In genomic region chr20:3672864-3673550, GRCh38 we compare ENCODE assay signal across 23 cellular contexts. TPM values are rescaled to one million over a fixed set of nuclear protein-coding genes. Genes with fewer than 3 reads are reported as not detected.
A peak's percentile ranks its signal among the peaks of the same experiment; 100 is the strongest.
DNase-seq lines count a peak whose midpoint lies in the region; ATAC-seq and TF ChIP-seq lines count a peak whose summit lies in the region.
"Had no signal": no experiment of that assay in that cellular context is flagged by ENCODE, and none has a peak within 500 bp of the region (broad histone marks: within the 10 kb centered on the region; RNA-seq: fewer than 3 reads in every experiment).

No MANE protein-coding gene starts in this region.

- H3K9me3 Mint-ChIP-seq in effector memory CD8-positive, alpha-beta T cell: no peaks in the 10 kb centered on the region
- H3K9me3 Mint-ChIP-seq: activated naive CD4-positive, alpha-beta T cell treated with anti-CD3 and anti-CD28 coated beads, Interleukin-2, amount 50 U/mL, for 72 hours; stimulated activated memory B cell treated with anti-CD40 and anti-IgM and Interleukin-4, amounts not matched to agents 10 μg/mL and 1 μg/mL and 100 μg/mL, for 72 hours; T-helper 2 cell treated with Interferon-gamma antibody and Interleukin-4, amounts not matched to agents 5 μg/mL and 100 μg/mL, for 36 hours had no signal

- in situ Hi-C loops in GM13976 (cut with MboI; ENCODE audit: low sequenced_read_pairs, unreplicated experiment): no loop called here

- intact Hi-C loops in testis (cut with DNase I; ENCODE audit: low total_unique reads): no loop called here

- WGBS in smooth muscle cell (ENCODE audit: low lambda C conversion rate): 50% methylated on average over 37 of the region's 56 CpGs
- 42% methylated on average over 31 to 56 of the region's 56 CpGs for WGBS in testis, 2 donors

- no peak overlapping the region for H3K9ac ChIP-seq in smooth muscle cell (ENCODE audit: low read depth)

- H4K20me1 ChIP-seq in smooth muscle cell (ENCODE audit: low read depth): no peaks in the 10 kb centered on the region

- no peak overlapping the region for H2AFZ ChIP-seq in smooth muscle cell (ENCODE audit: low read depth)

- H3K4me3 Mint-ChIP-seq in effector memory CD8-positive, alpha-beta T cell: peak overlapping the region in 1 of 2 donors; percentile 33
- H3K4me3 Mint-ChIP-seq: stimulated activated memory B cell treated with anti-CD40 and anti-IgM and Interleukin-4, amounts not matched to agents 10 μg/mL and 1 μg/mL and 100 μg/mL, for 72 hours; T-helper 2 cell treated with Interferon-gamma antibody and Interleukin-4, amounts not matched to agents 5 μg/mL and 100 μg/mL, for 36 hours had no signal

- H3K4me1 Mint-ChIP-seq in effector memory CD8-positive, alpha-beta T cell (ENCODE audit: low read depth in 2 of 2): peaks cover 20 to 27% of the 10 kb centered on the region in 2 donors

- TF ChIP-seq POLR2A in testis (IDR thresholded peaks at IDR 0.05): no peak

- DNase-seq in activated naive CD4-positive, alpha-beta T cell treated with Interleukin-2 at 50 U/mL for 16 hours: peak; percentile 4
- no peak for DNase-seq in activated naive CD4-positive, alpha-beta T cell treated with anti-CD3 and anti-CD28 coated beads, Interleukin-2, amount 50 U/mL, for 16 hours
- no peak for DNase-seq in Jurkat, Clone E6-1 (ENCODE audit: low read depth, low spot score)
- no peak for DNase-seq in effector memory CD8-positive, alpha-beta T cell
- DNase-seq in smooth muscle cell (lab: John Stamatoyannopoulos, UW; ENCODE audit: unreplicated experiment) (no peak), GM13976 (ENCODE audit: low spot score) (no peak), testis (no peak), NCI-H1417 (lab: John Stamatoyannopoulos, UW) (no peak)
- DNase-seq: activated CD4-positive, CD25-positive, alpha-beta regulatory T cell treated with anti-CD3 and anti-CD28 coated beads, Interleukin-2, amount 50 U/mL, for 72 hours; activated CD8-positive, alpha-beta memory T cell treated with anti-CD3 and anti-CD28 coated beads, Interleukin-2, amount 50 U/mL, for 48 hours; COR-L47; NCI-H187 treated with DMSO at 0.1 percent for 48 hours; NCI-H510A; SJCRH30 had no signal

- H3K4me1 ChIP-seq in smooth muscle cell (ENCODE audit: low read depth): no peaks in the 10 kb centered on the region
- H3K4me1 ChIP-seq in testis: peaks cover 5% of the 10 kb centered on the region
- H3K4me1 ChIP-seq: SJCRH30 had no signal

- H3K27ac Mint-ChIP-seq in effector memory CD8-positive, alpha-beta T cell: no peak overlapping the region
- H3K27ac Mint-ChIP-seq: activated naive CD4-positive, alpha-beta T cell treated with anti-CD3 and anti-CD28 coated beads, Interleukin-2, amount 50 U/mL, for 72 hours; stimulated activated memory B cell treated with anti-CD40 and anti-IgM and Interleukin-4, amounts not matched to agents 10 μg/mL and 1 μg/mL and 100 μg/mL, for 72 hours; T-helper 2 cell treated with Interferon-gamma antibody and Interleukin-4, amounts not matched to agents 5 μg/mL and 100 μg/mL, for 36 hours had no signal

- H3K27me3 Mint-ChIP-seq in effector memory CD8-positive, alpha-beta T cell: peaks cover 50 to 93% of the 10 kb centered on the region in 2 donors

- peak overlapping the region; percentile 40 for H3K4me2 ChIP-seq in smooth muscle cell

- no peak overlapping the region for H3K27ac ChIP-seq in smooth muscle cell (ENCODE audit: low read depth)
- no peak overlapping the region for H3K27ac ChIP-seq in testis
- H3K27ac ChIP-seq: SJCRH30, skin epidermis had no signal

- H3K79me2 ChIP-seq in smooth muscle cell (ENCODE audit: low read depth): no peaks in the 10 kb centered on the region

- TF ChIP-seq CTCF in smooth muscle cell (IDR thresholded peaks at IDR 0.05; ENCODE audit: borderline replicate concordance, insufficient read depth, poor library complexity, severe bottlenecking) (no peak), GM13976 (IDR thresholded peaks at IDR 0.05; ENCODE audit: borderline replicate concordance, control extremely low read depth, extremely low read depth, insufficient read depth, missing control alignments) (no peak), testis (IDR thresholded peaks at IDR 0.05) (no peak)

- no peaks in the 10 kb centered on the region for H3K36me3 ChIP-seq in smooth muscle cell (ENCODE audit: low read depth)
- H3K36me3 ChIP-seq in testis (ENCODE audit: low read depth, missing control alignments): no peaks in the 10 kb centered on the region
- H3K36me3 ChIP-seq: SJCRH30 had no signal

- peak overlapping the region; percentile 45 for H3K4me3 ChIP-seq in Jurkat, Clone E6-1 (ENCODE audit: low read length)
- H3K4me3 ChIP-seq in smooth muscle cell (no peak overlapping the region), testis (no peak overlapping the region)
- H3K4me3 ChIP-seq: SJCRH30 had no signal

- peak; percentile 26 for ATAC-seq in effector memory CD8-positive, alpha-beta T cell (replicated peaks)
- ATAC-seq: stimulated activated memory B cell treated with anti-CD40 and anti-IgM and Interleukin-4, amounts not matched to agents 10 μg/mL and 1 μg/mL and 100 μg/mL, for 72 hours had no signal

- no peaks in the 10 kb centered on the region for H3F3A ChIP-seq in smooth muscle cell (ENCODE audit: low read depth)

- H3K9me3 ChIP-seq in smooth muscle cell (replicated peaks; ENCODE audit: low read depth) (no peaks in the 10 kb centered on the region), testis (no peaks in the 10 kb centered on the region)
- H3K9me3 ChIP-seq: SJCRH30 had no signal

- H3K36me3 Mint-ChIP-seq in effector memory CD8-positive, alpha-beta T cell (ENCODE audit: insufficient read depth): peaks cover 3% of the 10 kb centered on the region
- H3K36me3 Mint-ChIP-seq: activated naive CD4-positive, alpha-beta T cell treated with anti-CD3 and anti-CD28 coated beads, Interleukin-2, amount 50 U/mL, for 72 hours; stimulated activated memory B cell treated with anti-CD40 and anti-IgM and Interleukin-4, amounts not matched to agents 10 μg/mL and 1 μg/mL and 100 μg/mL, for 72 hours had no signal

- peaks cover 13% of the 10 kb centered on the region for H3K27me3 ChIP-seq in smooth muscle cell (ENCODE audit: low read depth)
- no peaks in the 10 kb centered on the region for H3K27me3 ChIP-seq in testis
- H3K27me3 ChIP-seq: SJCRH30 had no signal

RNA-seq across cellular contexts. Expression of gene ADAM33, which starts 8.8 kb away (rescaled TPM):
- polyA plus RNA-seq in Jurkat, Clone E6-1 (2012; ENCODE audit: insufficient read depth, insufficient read length): 2.0 TPM
- total RNA-seq in smooth muscle cell (5.1 and 8.0 TPM in 2 replicates), testis (10 to 100 TPM; 35.4 to 61.1 TPM)
- polyA plus RNA-seq in smooth muscle cell (5.8 and 7.4 TPM in 2 replicates), testis (ENCODE audit: insufficient read depth, low read depth, low replicate concordance) (25.5 TPM)
- total RNA-seq: activated naive CD4-positive, alpha-beta T cell treated with anti-CD3 and anti-CD28 coated beads, Interleukin-2, amount 50 U/mL, for 72 hours; G401; SJCRH30 had no signal

RNA-seq across cellular contexts. Expression of gene GFRA4, which starts 9.8 kb away (rescaled TPM):
- polyA plus RNA-seq in Jurkat, Clone E6-1 (2012; ENCODE audit: insufficient read depth, insufficient read length): not detected
- total RNA-seq in smooth muscle cell (not detected in 2 replicates), testis (under 1 TPM; 0.31 to 0.74 TPM)
- polyA plus RNA-seq in smooth muscle cell (not detected in 2 replicates), testis (ENCODE audit: insufficient read depth, low read depth, low replicate concordance) (0.51 TPM)
- total RNA-seq: activated naive CD4-positive, alpha-beta T cell treated with anti-CD3 and anti-CD28 coated beads, Interleukin-2, amount 50 U/mL, for 72 hours; fibroblast of lung; G401; osteocyte; SJCRH30; urinary bladder had no signal
- polyA plus RNA-seq: AG04450, fibroblast of lung, urinary bladder had no signal

RNA-seq across cellular contexts. Expression of gene SIGLEC1, which starts 39.4 kb away (rescaled TPM):
- not detected for polyA plus RNA-seq in Jurkat, Clone E6-1 (2012; ENCODE audit: insufficient read depth, insufficient read length)
- total RNA-seq in smooth muscle cell: not detected in 2 replicates
- not detected in 2 replicates for polyA plus RNA-seq in smooth muscle cell
- total RNA-seq in testis: 1 to 10 TPM; 4.3 to 9.4 TPM
- polyA plus RNA-seq in testis (ENCODE audit: insufficient read depth, low read depth, low replicate concordance): 6.6 TPM
- total RNA-seq: fibroblast of lung, G401 had no signal
- polyA plus RNA-seq: AG04450, fibroblast of lung had no signal

RNA-seq across cellular contexts. Expression of gene HSPA12B, which starts 59.5 kb away (rescaled TPM):
- polyA plus RNA-seq in Jurkat, Clone E6-1 (2012; ENCODE audit: insufficient read depth, insufficient read length): 0.38 TPM
- total RNA-seq in smooth muscle cell: 0.04 and 0.40 TPM in 2 replicates
- 0.72 and 1.0 TPM in 2 replicates for polyA plus RNA-seq in smooth muscle cell
- 10 to 100 TPM; 10.7 to 11.1 TPM for total RNA-seq in testis
- polyA plus RNA-seq in testis (ENCODE audit: insufficient read depth, low read depth, low replicate concordance): 8.0 TPM
- total RNA-seq: activated naive CD4-positive, alpha-beta T cell treated with anti-CD3 and anti-CD28 coated beads, Interleukin-2, amount 50 U/mL, for 72 hours; G401; osteocyte; SJCRH30 had no signal
